In genomic region chr15:25795712-25796111, GRCh38 we compare ENCODE assay signal across 32 cellular contexts.
A peak's percentile ranks its signal among the peaks of the same experiment; 100 is the strongest.
DNase-seq lines count a peak whose midpoint lies in the region; ATAC-seq and TF ChIP-seq lines count a peak whose summit lies in the region.
"Had no signal": no experiment of that assay in that cellular context is flagged by ENCODE, and none has a peak within 500 bp of the region (broad histone marks: within the 10 kb centered on the region; RNA-seq: fewer than 3 reads in every experiment).

No MANE protein-coding gene starts in this region.

- no peak for ATAC-seq in activated CD8-positive, alpha-beta memory T cell treated with anti-CD3 and anti-CD28 coated beads, Interleukin-2, amount 10 ng/mL, durations not matched to agents 7 days and 5 days
- peak; percentile 26 for ATAC-seq in CD8-positive, alpha-beta T cell
- no peak for ATAC-seq in HG03442 (IDR thresholded peaks at IDR 0.05; ENCODE audit: unreplicated experiment)
- ATAC-seq: activated CD8-positive, alpha-beta T cell treated with anti-CD3 and anti-CD28 coated beads for 36 hours; HCT116; left lobe of liver had no signal

- POLR2A ChIA-PET in CD8-positive, alpha-beta T cell (lab: Charles Lee), result interaction anchor here (1.3 kb wide), 1 partner anchor 66 kb away, joined by 3 read pairs; no protein-coding TSS in a partner anchor

- no peak overlapping the region for H3K27ac ChIP-seq in CD8-positive, alpha-beta T cell (ENCODE audit: low read depth, low read length)
- H3K27ac ChIP-seq in colonic mucosa, result no peak overlapping the region
- H3K27ac ChIP-seq in hepatocyte, result no peak overlapping the region
- H3K27ac ChIP-seq: 22Rv1, breast epithelium, neutrophil, Peyer's patch had no signal

- no peaks in the 10 kb centered on the region for H3K9me2 ChIP-seq in hepatocyte (replicated peaks; ENCODE audit: insufficient read depth)

- H3K36me3 ChIP-seq in CD8-positive, alpha-beta T cell (ENCODE audit: insufficient read depth, low read length), result no peaks in the 10 kb centered on the region
- H3K36me3 ChIP-seq in colonic mucosa, result no peaks in the 10 kb centered on the region
- no peaks in the 10 kb centered on the region for H3K36me3 ChIP-seq in hepatocyte (replicated peaks; ENCODE audit: insufficient read depth, low read depth)
- H3K36me3 ChIP-seq: breast epithelium, neutrophil, Peyer's patch, sigmoid colon had no signal

- peaks cover 50% of the 10 kb centered on the region for H3K4me1 Mint-ChIP-seq in activated CD8-positive, alpha-beta memory T cell treated with anti-CD3 and anti-CD28 coated beads, Interleukin-2, amount 10 ng/mL, durations not matched to agents 7 days and 5 days
- H3K4me1 Mint-ChIP-seq in CD8-positive, alpha-beta T cell (ENCODE audit: low read depth), result peaks cover 52% of the 10 kb centered on the region
- peaks cover 48% of the 10 kb centered on the region for H3K4me1 Mint-ChIP-seq in nephron

- TF ChIP-seq CTCF in CD8-positive, alpha-beta T cell (IDR thresholded peaks at IDR 0.05), result no peak
- TF ChIP-seq CTCF in colonic mucosa (IDR thresholded peaks at IDR 0.05), result no peak
- no peak for TF ChIP-seq CTCF in nephron (IDR thresholded peaks at IDR 0.05; ENCODE audit: unreplicated experiment in 3 of 3)
- TF ChIP-seq CTCF in hepatocyte (IDR thresholded peaks at IDR 0.05; ENCODE audit: poor library complexity), result no peak

- no peak overlapping the region for H3K27ac Mint-ChIP-seq in activated CD8-positive, alpha-beta memory T cell treated with anti-CD3 and anti-CD28 coated beads, Interleukin-2, amount 10 ng/mL, durations not matched to agents 7 days and 5 days
- H3K27ac Mint-ChIP-seq in CD8-positive, alpha-beta T cell, result no peak overlapping the region
- H3K27ac Mint-ChIP-seq in nephron, result peak overlapping the region in 2 of 3 experiments; percentile 71 to 90
- H3K27ac Mint-ChIP-seq: activated CD8-positive, alpha-beta T cell treated with anti-CD3 and anti-CD28 coated beads for 36 hours; IgD-negative memory B cell; memory B cell; progenitor cell of endocrine pancreas; T-helper 2 cell treated with Interferon-gamma antibody and Interleukin-4, amounts not matched to agents 5 μg/mL and 100 μg/mL, for 36 hours; type B pancreatic cell had no signal

- no peaks in the 10 kb centered on the region for H3K27me3 ChIP-seq in CD8-positive, alpha-beta T cell (ENCODE audit: insufficient read depth, low read length)
- H3K27me3 ChIP-seq in colonic mucosa (no peaks in the 10 kb centered on the region), hepatocyte (no peaks in the 10 kb centered on the region)
- H3K27me3 ChIP-seq: breast epithelium, Peyer's patch, sigmoid colon had no signal

- no peaks in the 10 kb centered on the region for H3K9me3 Mint-ChIP-seq in activated CD8-positive, alpha-beta memory T cell treated with anti-CD3 and anti-CD28 coated beads, Interleukin-2, amount 10 ng/mL, durations not matched to agents 7 days and 5 days (ENCODE audit: low read depth)
- H3K9me3 Mint-ChIP-seq in CD8-positive, alpha-beta T cell, result no peaks in the 10 kb centered on the region
- H3K9me3 Mint-ChIP-seq in nephron, result no peaks in the 10 kb centered on the region
- H3K9me3 Mint-ChIP-seq: activated CD8-positive, alpha-beta T cell treated with anti-CD3 and anti-CD28 coated beads for 36 hours; CD14-positive monocyte; memory B cell; T-helper 2 cell treated with Interferon-gamma antibody and Interleukin-4, amounts not matched to agents 5 μg/mL and 100 μg/mL, for 36 hours; type B pancreatic cell had no signal

- H3K9me3 ChIP-seq in CD8-positive, alpha-beta T cell (ENCODE audit: low read length), result no peaks in the 10 kb centered on the region
- no peaks in the 10 kb centered on the region for H3K9me3 ChIP-seq in colonic mucosa
- no peaks in the 10 kb centered on the region for H3K9me3 ChIP-seq in hepatocyte (ENCODE audit: low read depth)
- H3K9me3 ChIP-seq: breast epithelium, neutrophil, Peyer's patch, sigmoid colon had no signal

- WGBS in hepatocyte (ENCODE audit: low lambda C conversion rate, missing lambda C conversion rate), result 51% methylated on average over 6 of the region's 6 CpGs

- no peaks in the 10 kb centered on the region for H4K20me1 ChIP-seq in hepatocyte (ENCODE audit: insufficient read depth, poor library complexity, severe bottlenecking)

- H3K4me3 Mint-ChIP-seq in activated CD8-positive, alpha-beta memory T cell treated with anti-CD3 and anti-CD28 coated beads, Interleukin-2, amount 10 ng/mL, durations not matched to agents 7 days and 5 days, result no peak overlapping the region
- H3K4me3 Mint-ChIP-seq in CD8-positive, alpha-beta T cell, result no peak overlapping the region
- H3K4me3 Mint-ChIP-seq in nephron, result no peak overlapping the region
- H3K4me3 Mint-ChIP-seq: activated CD8-positive, alpha-beta T cell treated with anti-CD3 and anti-CD28 coated beads for 36 hours; memory B cell; T-helper 2 cell treated with Interferon-gamma antibody and Interleukin-4, amounts not matched to agents 5 μg/mL and 100 μg/mL, for 36 hours; type B pancreatic cell had no signal

- peaks cover 5% of the 10 kb centered on the region for H3K4me1 ChIP-seq in CD8-positive, alpha-beta T cell (ENCODE audit: insufficient read depth, low read length)
- H3K4me1 ChIP-seq in colonic mucosa (no peaks in the 10 kb centered on the region), hepatocyte (ENCODE audit: insufficient read depth) (peaks cover 7% of the 10 kb centered on the region)
- H3K4me1 ChIP-seq: Peyer's patch had no signal

- H3K4me2 ChIP-seq in hepatocyte, result no peak overlapping the region

- H3K4me3 ChIP-seq in CD8-positive, alpha-beta T cell (ENCODE audit: low read depth, low read length), result no peak overlapping the region
- H3K4me3 ChIP-seq in colonic mucosa, result no peak overlapping the region
- H3K4me3 ChIP-seq in hepatocyte, result no peak overlapping the region
- H3K4me3 ChIP-seq: breast epithelium, Peyer's patch, sigmoid colon had no signal

- H3K79me2 ChIP-seq in hepatocyte, result no peaks in the 10 kb centered on the region

- DNase-seq in activated CD8-positive, alpha-beta memory T cell treated with anti-CD3 and anti-CD28 coated beads for 24 hours, result peak; percentile 40
- no peak for DNase-seq in activated CD8-positive, alpha-beta memory T cell treated with anti-CD3 and anti-CD28 coated beads, Interleukin-2, amount 10 ng/mL, durations not matched to agents 7 days and 5 days
- DNase-seq in CD8-positive, alpha-beta T cell, result no peak
- DNase-seq in colonic mucosa, result peak; percentile 13
- DNase-seq in stimulated activated naive CD4-positive, alpha-beta T cell treated with Interleukin-2 at 50 U/mL for 16 hours (lab: John Stamatoyannopoulos, UW), result no peak
- DNase-seq in hepatocyte (ENCODE audit: low spot score), result no peak
- DNase-seq: activated CD8-positive, alpha-beta T cell treated with anti-CD3 and anti-CD28 coated beads for 36 hours; activated T-cell treated with anti-CD3 and anti-CD28 coated beads, Interleukin-2, amount 50 U/mL, for 1 hour; anterior cingulate cortex; effector memory CD4-positive, alpha-beta T cell; NCI-H1048; NCI-H1694; NCI-H446 treated with DMSO at 0.1 percent for 48 hours; NCI-H774; SHP77; sigmoid colon; stimulated activated CD4-positive, alpha-beta T cell treated with anti-CD3 and anti-CD28 coated beads, Interleukin-12 subunit alpha, Interleukin-12 subunit beta, amount 100 ng/mL, for 4 hours; stimulated activated CD4-positive, alpha-beta T cell treated with anti-CD3 and anti-CD28 coated beads, Interleukin-4, amount 100 ng/mL, for 1 hour had no signal

- no peak overlapping the region for H2AFZ ChIP-seq in hepatocyte

- CTCF ChIA-PET in activated CD8-positive, alpha-beta memory T cell treated with anti-CD3 and anti-CD28 coated beads, Interleukin-2, amount 10 ng/mL, durations not matched to agents 7 days and 5 days (lab: Charles Lee), result no interaction called here
- CTCF ChIA-PET in CD8-positive, alpha-beta T cell (lab: Charles Lee), result interaction anchor here (1.4 kb wide), 1 partner anchor 138 kb away, joined by 3 read pairs; no protein-coding TSS in a partner anchor

- peaks cover 3% of the 10 kb centered on the region for H3K36me3 Mint-ChIP-seq in activated CD8-positive, alpha-beta memory T cell treated with anti-CD3 and anti-CD28 coated beads, Interleukin-2, amount 10 ng/mL, durations not matched to agents 7 days and 5 days
- peaks cover 5% of the 10 kb centered on the region for H3K36me3 Mint-ChIP-seq in CD8-positive, alpha-beta T cell
- no peaks in the 10 kb centered on the region for H3K36me3 Mint-ChIP-seq in nephron (ENCODE audit: low read depth)
- H3K36me3 Mint-ChIP-seq: memory B cell, type B pancreatic cell had no signal

- H3K9ac ChIP-seq in colonic mucosa (ENCODE audit: low read depth in 2 of 2, low read length in 2 of 2), result no peak overlapping the region

- intact Hi-C loops in CD8-positive, alpha-beta T cell (cut with DNase I, micrococcal nuclease), result no loop called here
- intact Hi-C loops in colonic mucosa (cut with DNase I), result no loop called here

- no peaks in the 10 kb centered on the region for H3K27me3 Mint-ChIP-seq in activated CD8-positive, alpha-beta memory T cell treated with anti-CD3 and anti-CD28 coated beads, Interleukin-2, amount 10 ng/mL, durations not matched to agents 7 days and 5 days
- no peaks in the 10 kb centered on the region for H3K27me3 Mint-ChIP-seq in CD8-positive, alpha-beta T cell (ENCODE audit: low read depth)
- H3K27me3 Mint-ChIP-seq in nephron (ENCODE audit: low read depth), result peaks cover 7% of the 10 kb centered on the region
- H3K27me3 Mint-ChIP-seq: activated CD8-positive, alpha-beta T cell treated with anti-CD3 and anti-CD28 coated beads for 36 hours had no signal

Comparison
In these comparisons a context has a peak if more than half of its experiments do, and no peak if none do; other contexts are left out.
1. DNase-seq: peak in activated CD8-positive, alpha-beta memory T cell treated with anti-CD3 and anti-CD28 coated beads for 24 hours (single experiment) and colonic mucosa (single experiment); none in activated CD8-positive, alpha-beta memory T cell treated with anti-CD3 and anti-CD28 coated beads, Interleukin-2, amount 10 ng/mL, durations not matched to agents 7 days and 5 days (single experiment), CD8-positive, alpha-beta T cell (0 of 7), stimulated activated naive CD4-positive, alpha-beta T cell treated with Interleukin-2 at 50 U/mL for 16 hours (single experiment) and hepatocyte (single experiment).
2. H3K27ac Mint-ChIP-seq: peak in nephron (2 of 3); none in activated CD8-positive, alpha-beta memory T cell treated with anti-CD3 and anti-CD28 coated beads, Interleukin-2, amount 10 ng/mL, durations not matched to agents 7 days and 5 days (single experiment) and CD8-positive, alpha-beta T cell (single experiment).